In the genomic region with DNA sequence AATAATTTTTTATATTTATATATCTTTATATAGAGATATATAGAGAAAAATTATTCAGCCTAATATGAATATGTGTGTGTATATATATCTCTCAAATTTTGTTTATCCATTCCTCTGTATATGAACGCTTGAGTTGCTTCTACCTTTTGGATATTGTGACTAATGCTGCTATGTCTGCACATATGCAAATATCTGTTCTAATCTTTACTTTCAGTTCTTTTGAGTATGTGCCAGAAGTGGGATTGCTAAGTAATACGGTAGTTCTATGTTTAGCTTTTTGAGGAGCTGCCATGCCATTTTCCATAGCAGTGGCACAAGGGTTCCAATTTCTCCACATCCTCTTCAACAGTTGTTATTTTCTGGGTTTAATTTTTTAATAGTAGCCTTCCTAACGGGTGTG, we compare ENCODE assay signal across 10 cellular contexts.
DNase-seq lines count a peak whose midpoint lies in the region; ATAC-seq and TF ChIP-seq lines count a peak whose summit lies in the region.
"Had no signal": no experiment of that assay in that cellular context is flagged by ENCODE, and none has a peak within 500 bp of the region (broad histone marks: within the 10 kb centered on the region; RNA-seq: fewer than 3 reads in every experiment).

No MANE protein-coding gene starts in this region.

- TF ChIP-seq POLR2A in vagina (IDR thresholded peaks at IDR 0.05): no peak
- TF ChIP-seq POLR2A in suprapubic skin (IDR thresholded peaks at IDR 0.05): no peak

- peaks cover 26 to 67% (median 35%) of the 10 kb centered on the region in 4 donors for H3K4me1 Mint-ChIP-seq in CD4-positive, CD25-positive, alpha-beta regulatory T cell
- H3K4me1 Mint-ChIP-seq in T-helper 2 cell treated with Interferon-gamma antibody and Interleukin-4, amounts not matched to agents 5 μg/mL and 100 μg/mL, for 36 hours (ENCODE audit: low read depth): peaks cover 44% of the 10 kb centered on the region

- H3K36me3 Mint-ChIP-seq in CD4-positive, CD25-positive, alpha-beta regulatory T cell: no peaks in the 10 kb centered on the region
- H3K36me3 Mint-ChIP-seq in T-helper 2 cell treated with Interferon-gamma antibody and Interleukin-4, amounts not matched to agents 5 μg/mL and 100 μg/mL, for 36 hours (ENCODE audit: low read depth): no peaks in the 10 kb centered on the region

- TF ChIP-seq EP300 in suprapubic skin (IDR thresholded peaks at IDR 0.05): no peak

- intact Hi-C loops in vagina (cut with DNase I): no loop called here

- peak overlapping the region; percentile 53 for H3K4me3 ChIP-seq in CD4-positive, CD25-positive, alpha-beta regulatory T cell (ENCODE audit: low read depth, low read length)
- H3K4me3 ChIP-seq in foreskin fibroblast (ENCODE audit: low read depth in 1 of 2, low read length in 2 of 2) (no peak overlapping the region), vagina (no peak overlapping the region), suprapubic skin (no peak overlapping the region)

- peaks cover 28% of the 10 kb centered on the region for H3K4me1 ChIP-seq in CD4-positive, CD25-positive, alpha-beta regulatory T cell (ENCODE audit: control insufficient read depth, insufficient read depth, low read length, poor library complexity, severe bottlenecking)
- H3K4me1 ChIP-seq in vagina (no peaks in the 10 kb centered on the region), suprapubic skin (no peaks in the 10 kb centered on the region)

- H3K4me3 Mint-ChIP-seq in CD4-positive, CD25-positive, alpha-beta regulatory T cell: peak overlapping the region in 3 of 4 donors; percentile 2 to 66 (median 33)
- H3K4me3 Mint-ChIP-seq in T-helper 2 cell treated with Interferon-gamma antibody and Interleukin-4, amounts not matched to agents 5 μg/mL and 100 μg/mL, for 36 hours: peak overlapping the region; percentile 42

- 52% methylated on average over 3 of the region's 3 CpGs for WGBS in suprapubic skin

- no peak overlapping the region for H3K27ac ChIP-seq in CD4-positive, CD25-positive, alpha-beta regulatory T cell (ENCODE audit: insufficient read depth, low read length, poor library complexity, severe bottlenecking)
- H3K27ac ChIP-seq in vagina: no peak overlapping the region
- H3K27ac ChIP-seq in suprapubic skin: no peak overlapping the region

- TF ChIP-seq CTCF in foreskin fibroblast (IDR thresholded peaks at IDR 0.05; ENCODE audit: low read depth, low read length): no peak
- no peak for TF ChIP-seq CTCF in vagina (IDR thresholded peaks at IDR 0.05)
- no peak for TF ChIP-seq CTCF in suprapubic skin (IDR thresholded peaks at IDR 0.05)

- H3K27me3 Mint-ChIP-seq in CD4-positive, CD25-positive, alpha-beta regulatory T cell: peaks cover 8% of the 10 kb centered on the region
- H3K27me3 Mint-ChIP-seq in T-helper 2 cell treated with Interferon-gamma antibody and Interleukin-4, amounts not matched to agents 5 μg/mL and 100 μg/mL, for 36 hours (ENCODE audit: low read depth): no peaks in the 10 kb centered on the region

- H3K36me3 ChIP-seq in CD4-positive, CD25-positive, alpha-beta regulatory T cell (ENCODE audit: control insufficient read depth, insufficient read depth, low read length): no peaks in the 10 kb centered on the region
- H3K36me3 ChIP-seq in vagina: no peaks in the 10 kb centered on the region
- no peaks in the 10 kb centered on the region for H3K36me3 ChIP-seq in suprapubic skin

- DNase-seq in CD4-positive, CD25-positive, alpha-beta regulatory T cell: peak in 2 of 3 donors; percentile 28 to 34
- no peak for DNase-seq in T-helper 2 cell treated with Interferon-gamma antibody and Interleukin-4, amounts not matched to agents 5 μg/mL and 100 μg/mL, for 36 hours (ENCODE audit: low spot score)
- DNase-seq in SW480 (ENCODE audit: low spot score) (no peak), foreskin fibroblast (no peak), vagina (ENCODE audit: extremely low spot score in 2 of 2) (no peak), suprapubic skin (ENCODE audit: low spot score in 2 of 2) (no peak)
- DNase-seq: aorta, RPMI8226 had no signal

- peak; percentile 35 to 58 for ATAC-seq in CD4-positive, CD25-positive, alpha-beta regulatory T cell (ENCODE audit: low read depth in 2 of 2)
- peak; percentile 78 for ATAC-seq in GM19025 (IDR thresholded peaks at IDR 0.05; ENCODE audit: low read depth, unreplicated experiment)
- ATAC-seq in HG02970 (IDR thresholded peaks at IDR 0.05; ENCODE audit: low FRiP score, unreplicated experiment): peak; percentile 74

- H3K27me3 ChIP-seq in CD4-positive, CD25-positive, alpha-beta regulatory T cell (ENCODE audit: control insufficient read depth, insufficient read depth, low read length): no peaks in the 10 kb centered on the region
- H3K27me3 ChIP-seq in vagina (no peaks in the 10 kb centered on the region), suprapubic skin (no peaks in the 10 kb centered on the region)

- H3K27ac Mint-ChIP-seq in CD4-positive, CD25-positive, alpha-beta regulatory T cell: peak overlapping the region in 2 of 3 donors; percentile 67 to 82
- H3K27ac Mint-ChIP-seq in T-helper 2 cell treated with Interferon-gamma antibody and Interleukin-4, amounts not matched to agents 5 μg/mL and 100 μg/mL, for 36 hours: peak overlapping the region; percentile 32

- no peaks in the 10 kb centered on the region for H3K9me3 ChIP-seq in CD4-positive, CD25-positive, alpha-beta regulatory T cell (ENCODE audit: control insufficient read depth in 2 of 2, low read length in 2 of 2)
- no peaks in the 10 kb centered on the region for H3K9me3 ChIP-seq in vagina
- no peaks in the 10 kb centered on the region for H3K9me3 ChIP-seq in suprapubic skin

- H3K9me3 Mint-ChIP-seq in CD4-positive, CD25-positive, alpha-beta regulatory T cell: no peaks in the 10 kb centered on the region
- H3K9me3 Mint-ChIP-seq in T-helper 2 cell treated with Interferon-gamma antibody and Interleukin-4, amounts not matched to agents 5 μg/mL and 100 μg/mL, for 36 hours: no peaks in the 10 kb centered on the region

Comparison
In these comparisons a context has a peak if more than half of its experiments do, and no peak if none do; other contexts are left out.
1. DNase-seq: peak in CD4-positive, CD25-positive, alpha-beta regulatory T cell (2 of 3); none in T-helper 2 cell treated with Interferon-gamma antibody and Interleukin-4, amounts not matched to agents 5 μg/mL and 100 μg/mL, for 36 hours (single experiment), SW480 (single experiment), foreskin fibroblast (0 of 2), vagina (0 of 2) and suprapubic skin (0 of 2).
2. Peak in every context shown above with its lines, with median percentiles within 50 percentile points of each other: ATAC-seq.